Comparison of ENCODE assay signal across 19 cellular contexts in genomic region chr1:196373798-196374197, GRCh38.
DNase-seq lines count a peak whose midpoint lies in the region; ATAC-seq and TF ChIP-seq lines count a peak whose summit lies in the region.
"Had no signal": no experiment of that assay in that cellular context is flagged by ENCODE, and none has a peak within 500 bp of the region (broad histone marks: within the 10 kb centered on the region; RNA-seq: fewer than 3 reads in every experiment).

No MANE protein-coding gene starts in this region.

- H3K23me2 ChIP-seq in H9 (ENCODE audit: insufficient read length, low read depth, low read length, poor library complexity, severe bottlenecking): no peaks in the 10 kb centered on the region

- H2BK20ac ChIP-seq in H9 (ENCODE audit: low read depth, low read length, poor library complexity, severe bottlenecking): no peak overlapping the region

- CTCF ChIA-PET in WTC11 (lab: Charles Lee): no interaction called here

- no peak overlapping the region for H3K18ac ChIP-seq in H9 (ENCODE audit: insufficient read length, low read depth, low read length)

- H3K4me3 ChIP-seq in osteoblast (ENCODE audit: insufficient read depth, low read length): no peak overlapping the region

- H3K56ac ChIP-seq in H9 (ENCODE audit: insufficient read length, low read depth, low read length): no peak overlapping the region

- H3K27ac ChIP-seq in H9 (ENCODE audit: insufficient read length, low read depth, low read length) (no peak overlapping the region), osteoblast (ENCODE audit: low read depth, low read length) (no peak overlapping the region)
- H3K27ac ChIP-seq: HL-60 had no signal

- TF ChIP-seq CTCF in H9 (conservative IDR thresholded peaks at IDR 0.05) (no peak), WTC11 (IDR thresholded peaks at IDR 0.05) (no peak), osteoblast (IDR thresholded peaks at IDR 0.05; ENCODE audit: extremely low read depth, low read depth, low read length) (no peak)

- H3K4me2 ChIP-seq in H9 (ENCODE audit: insufficient read depth, insufficient read length, low read length) (no peak overlapping the region), osteoblast (ENCODE audit: insufficient read depth, low read length) (no peak overlapping the region)

- H3K36me3 Mint-ChIP-seq in H9 (ENCODE audit: insufficient read depth in 1 of 3, low read depth in 3 of 3) (peaks cover 0 to 6% (median 0%) of the 10 kb centered on the region in 3 experiments; a peak in 3 of 7 replicates), WTC11 (peaks cover 9% of the 10 kb centered on the region)
- H3K36me3 Mint-ChIP-seq: CD4-positive, CD25-positive, alpha-beta regulatory T cell; CD8-positive, alpha-beta memory T cell; IgD-negative memory B cell had no signal

- no peaks in the 10 kb centered on the region for H3K79me2 ChIP-seq in H9 (ENCODE audit: insufficient read depth, low read length)
- no peaks in the 10 kb centered on the region for H3K79me2 ChIP-seq in osteoblast (ENCODE audit: insufficient read depth, low read length)

- no peak overlapping the region for H3K14ac ChIP-seq in H9 (ENCODE audit: insufficient read depth, low read length)

- peaks cover 16 to 22% of the 10 kb centered on the region in 2 experiments for H3K4me1 Mint-ChIP-seq in H9
- H3K4me1 Mint-ChIP-seq in WTC11: peaks cover 21% of the 10 kb centered on the region
- H3K4me1 Mint-ChIP-seq: CD4-positive, CD25-positive, alpha-beta regulatory T cell; CD8-positive, alpha-beta memory T cell; IgD-negative memory B cell had no signal

- H3K36me3 ChIP-seq in osteoblast (ENCODE audit: insufficient read depth, low read length): no peaks in the 10 kb centered on the region
- H3K36me3 ChIP-seq: BE2C had no signal

- H3K4me3 Mint-ChIP-seq in H9 (no peak overlapping the region), WTC11 (no peak overlapping the region)
- H3K4me3 Mint-ChIP-seq: CD4-positive, CD25-positive, alpha-beta regulatory T cell; CD8-positive, alpha-beta memory T cell; IgD-negative memory B cell had no signal

- H3K27ac Mint-ChIP-seq in H9 (peak overlapping the region in 2 of 3 experiments; percentile 23 to 70; a peak in 3 of 7 replicates), WTC11 (peak overlapping the region; percentile 57; the same call in 1 of the 2 replicates)
- H3K27ac Mint-ChIP-seq: CD4-positive, CD25-positive, alpha-beta regulatory T cell; CD8-positive, alpha-beta memory T cell; IgD-negative memory B cell had no signal

- H4K5ac ChIP-seq in H9 (ENCODE audit: insufficient read length, low read depth, low read length): no peak overlapping the region

- no peak overlapping the region for H4K91ac ChIP-seq in H9 (ENCODE audit: insufficient read length, low read depth, low read length)

- H2BK5ac ChIP-seq in H9 (ENCODE audit: insufficient read length, low read length): no peak overlapping the region

- H4K20me1 ChIP-seq in H9 (ENCODE audit: control insufficient read depth, insufficient read depth, insufficient read length) (no peaks in the 10 kb centered on the region), osteoblast (ENCODE audit: insufficient read depth, low read length) (no peaks in the 10 kb centered on the region)

- POLR2A ChIA-PET in WTC11 (lab: Charles Lee): no interaction called here

- no peak overlapping the region for H3K23ac ChIP-seq in H9 (ENCODE audit: insufficient read length, low read depth, low read length)

- H2BK12ac ChIP-seq in H9 (ENCODE audit: insufficient read length, low read depth, low read length): no peak overlapping the region

- no peak overlapping the region for H3K4ac ChIP-seq in H9 (ENCODE audit: low read depth, low read length)

- no peak overlapping the region for H2BK120ac ChIP-seq in H9 (ENCODE audit: low read depth, low read length, poor library complexity, severe bottlenecking)

- peak; percentile 64 for ATAC-seq in WTC11
- no peak for ATAC-seq in GM21381 (IDR thresholded peaks at IDR 0.05; ENCODE audit: unreplicated experiment)
- ATAC-seq: HepG2 had no signal

- H3K9me3 ChIP-seq in H9 (ENCODE audit: control insufficient read depth, low read depth, low read length) (no peaks in the 10 kb centered on the region), osteoblast (ENCODE audit: low read depth, low read length) (no peaks in the 10 kb centered on the region)
- H3K9me3 ChIP-seq: BE2C had no signal

- H3K9ac ChIP-seq in H9 (ENCODE audit: extremely low read depth, insufficient read length, low read length): no peak overlapping the region

- H3K27me3 ChIP-seq in H9 (ENCODE audit: insufficient read depth, low read length) (no peaks in the 10 kb centered on the region), osteoblast (ENCODE audit: insufficient read depth, low read length) (no peaks in the 10 kb centered on the region)
- H3K27me3 ChIP-seq: BE2C had no signal

- H3K9me3 Mint-ChIP-seq in H9 (no peaks in the 10 kb centered on the region), WTC11 (no peaks in the 10 kb centered on the region)
- H3K9me3 Mint-ChIP-seq: CD8-positive, alpha-beta memory T cell had no signal

- H3K79me1 ChIP-seq in H9 (ENCODE audit: insufficient read depth, low read depth, low read length, poor library complexity, severe bottlenecking): no peaks in the 10 kb centered on the region

- H2AFZ ChIP-seq in H9 (ENCODE audit: low read length) (no peak overlapping the region), osteoblast (ENCODE audit: low read length) (peak overlapping the region; percentile 52)

- no peak overlapping the region for H2BK15ac ChIP-seq in H9 (ENCODE audit: low read depth, low read length)

- H2AK5ac ChIP-seq in H9 (ENCODE audit: insufficient read length, low read length): no peak overlapping the region

- H3K4me1 ChIP-seq in H9 (ENCODE audit: insufficient read depth, low read length): no peaks in the 10 kb centered on the region
- no peaks in the 10 kb centered on the region for H3K4me1 ChIP-seq in osteoblast (ENCODE audit: insufficient read depth, low read length)

- no CpG with 5 or more reads among the region's 1 CpG for WGBS in H9 (ENCODE audit: extremely low coverage, insufficient read length, low lambda C conversion rate)

- no peak overlapping the region for H3T11ph ChIP-seq in H9 (ENCODE audit: low read length)

- H4K8ac ChIP-seq in H9 (replicated peaks; ENCODE audit: insufficient read length, low read depth, low read length): no peak overlapping the region

- DNase-seq in H9 (no peak), WTC11 (ENCODE audit: low spot score) (no peak), osteoblast (ENCODE audit: insufficient read length, low spot score, missing footprints) (no peak), DMS53 treated with DMSO at 0.1 percent for 48 hours (lab: John Stamatoyannopoulos, UW; ENCODE audit: unreplicated experiment) (no peak), NOMO-1 (lab: John Stamatoyannopoulos, UW; ENCODE audit: unreplicated experiment in 2 of 2) (no peak)
- DNase-seq: ACHN; BE2C; C1 segment of cervical spinal cord; CD4-positive, CD25-positive, alpha-beta regulatory T cell; CD8-positive, alpha-beta memory T cell; COR-L47; DMS79; GDM1; Karpas-422; KBM-7 had no signal

- no peaks in the 10 kb centered on the region for H3K27me3 Mint-ChIP-seq in H9 (ENCODE audit: low read depth)
- H3K27me3 Mint-ChIP-seq in WTC11 (ENCODE audit: low read depth): no peaks in the 10 kb centered on the region
- H3K27me3 Mint-ChIP-seq: CD4-positive, CD25-positive, alpha-beta regulatory T cell; CD8-positive, alpha-beta memory T cell had no signal

TF ChIP-seq in WTC11, 78 proteins besides CTCF, POLR2A, EP300 and RAD21 (continues in another document):
- TF ChIP-seq ZNF317 (CRISPR knock-in tag; IDR thresholded peaks at IDR 0.05; ENCODE audit: borderline replicate concordance, low read depth) (no peak), TP53 (CRISPR knock-in tag; IDR thresholded peaks at IDR 0.05) (no peak), ERG (CRISPR knock-in tag; IDR thresholded peaks at IDR 0.05) (no peak), RELA (CRISPR knock-in tag; IDR thresholded peaks at IDR 0.05; ENCODE audit: borderline replicate concordance) (no peak), E2F5 (CRISPR knock-in tag; IDR thresholded peaks at IDR 0.05) (no peak), ZBTB43 (CRISPR knock-in tag; IDR thresholded peaks at IDR 0.05) (no peak), ZNF416 (CRISPR knock-in tag; IDR thresholded peaks at IDR 0.05) (no peak), GRHL2 (CRISPR knock-in tag; IDR thresholded peaks at IDR 0.05; ENCODE audit: insufficient replicate concordance, severe bottlenecking) (no peak)
